In the genomic region with DNA sequence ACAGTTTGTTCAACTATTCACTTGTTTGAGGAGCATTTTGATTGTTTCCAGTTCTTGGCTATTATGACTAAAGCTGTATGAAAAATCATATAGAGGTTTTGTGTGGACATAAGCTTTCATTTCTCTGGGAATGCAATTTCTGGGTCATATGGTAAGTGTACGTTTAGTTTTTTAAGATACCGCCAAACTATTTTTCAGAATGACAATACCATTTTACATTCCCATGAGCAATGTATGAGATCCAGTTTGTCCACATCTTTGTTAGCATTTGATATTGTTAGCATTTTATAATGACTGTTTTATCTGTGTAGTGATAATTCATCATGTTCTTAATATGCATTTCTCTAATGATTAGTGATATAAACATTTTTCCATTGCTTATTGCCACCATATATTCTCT, we compare ENCODE assay signal across 31 cellular contexts.
"Had no signal": no experiment of that assay in that cellular context is flagged by ENCODE, and none has a peak within 500 bp of the region (broad histone marks: within the 10 kb centered on the region; RNA-seq: fewer than 3 reads in every experiment).

No MANE protein-coding gene starts in this region.

- H3K9me3 ChIP-seq: adrenal gland, body of pancreas, colonic mucosa, esophagus squamous epithelium had no signal

- H3K4me3 ChIP-seq: adrenal gland, body of pancreas, cardiac muscle cell, colonic mucosa, esophagus squamous epithelium, gastroesophageal sphincter had no signal

- H3K27ac ChIP-seq: adrenal gland, cardiac muscle cell, colonic mucosa, epithelial cell of prostate had no signal

- H3K36me3 Mint-ChIP-seq: activated CD4-positive, alpha-beta memory T cell treated with anti-CD3 and anti-CD28 coated beads for 36 hours; activated CD8-positive, alpha-beta memory T cell treated with anti-CD3 and anti-CD28 coated beads, Interleukin-2, amount 10 ng/mL, durations not matched to agents 7 days and 5 days; activated naive CD4-positive, alpha-beta T cell treated with anti-CD3 and anti-CD28 coated beads, Interleukin-2, amount 50 U/mL, for 24 hours; activated naive CD8-positive, alpha-beta T cell treated with anti-CD3 and anti-CD28 coated beads for 36 hours had no signal

- H3K4me1 ChIP-seq: adrenal gland, colonic mucosa had no signal

- H3K4me1 Mint-ChIP-seq: activated CD4-positive, alpha-beta T cell treated with anti-CD3 and anti-CD28 coated beads for 36 hours; activated CD4-positive, alpha-beta T cell treated with anti-CD3 and anti-CD28 coated beads, Interleukin-2, amount 10 ng/mL, durations not matched to agents 24 days and 14 days; activated CD8-positive, alpha-beta memory T cell treated with anti-CD3 and anti-CD28 coated beads, Interleukin-2, amount 10 ng/mL, durations not matched to agents 7 days and 5 days; activated naive CD4-positive, alpha-beta T cell treated with anti-CD3 and anti-CD28 coated beads, Interleukin-2, amount 50 U/mL, for 24 hours; activated naive CD8-positive, alpha-beta T cell treated with anti-CD3 and anti-CD28 coated beads for 36 hours; activated naive CD8-positive, alpha-beta T cell treated with anti-CD3 and anti-CD28 coated beads, Interleukin-2, amount 50 U/mL, for 24 hours had no signal

- ATAC-seq: activated CD4-positive, alpha-beta T cell treated with anti-CD3 and anti-CD28 coated beads for 36 hours; activated CD8-positive, alpha-beta memory T cell treated with anti-CD3 and anti-CD28 coated beads, Interleukin-2, amount 10 ng/mL, durations not matched to agents 7 days and 5 days; activated CD8-positive, alpha-beta T cell treated with anti-CD3 and anti-CD28 coated beads, Interleukin-2, amount 10 ng/mL, durations not matched to agents 7 days and 5 days; activated naive CD8-positive, alpha-beta T cell treated with anti-CD3 and anti-CD28 coated beads, Interleukin-2, amount 50 U/mL, for 24 hours; gastroesophageal sphincter had no signal

- DNase-seq: activated CD4-positive, alpha-beta memory T cell treated with anti-CD3 and anti-CD28 coated beads for 36 hours; activated CD4-positive, alpha-beta T cell treated with anti-CD3 and anti-CD28 coated beads for 36 hours; activated CD4-positive, alpha-beta T cell treated with anti-CD3 and anti-CD28 coated beads, Interleukin-2, amount 10 ng/mL, durations not matched to agents 24 days and 14 days; activated CD4-positive, CD25-positive, alpha-beta regulatory T cell; activated CD4-positive, CD25-positive, alpha-beta regulatory T cell treated with anti-CD3 and anti-CD28 coated beads, Interleukin-2, amount 50 U/mL, for 72 hours; activated CD8-positive, alpha-beta memory T cell treated with anti-CD3 and anti-CD28 coated beads, Interleukin-2, amount 10 ng/mL, durations not matched to agents 7 days and 5 days; activated CD8-positive, alpha-beta memory T cell treated with anti-CD3 and anti-CD28 coated beads, Interleukin-2, amount 50 U/mL, for 4 hours; activated CD8-positive, alpha-beta T cell treated with anti-CD3 and anti-CD28 coated beads, Interleukin-2, amount 10 ng/mL, durations not matched to agents 7 days and 5 days; activated effector memory CD4-positive, alpha-beta T cell treated with anti-CD3 and anti-CD28 coated beads, Interleukin-2, amount 50 U/mL, for 16 hours; activated naive CD4-positive, alpha-beta T cell treated with anti-CD3 and anti-CD28 coated beads for 36 hours; activated naive CD8-positive, alpha-beta T cell treated with anti-CD3 and anti-CD28 coated beads for 36 hours; activated naive CD8-positive, alpha-beta T cell treated with anti-CD3 and anti-CD28 coated beads, Interleukin-2, amount 50 U/mL, for 24 hours; activated T-cell treated with anti-CD3 and anti-CD28 coated beads, Interleukin-2, amount 50 U/mL, for 1 hour; activated T-cell treated with anti-CD3 and anti-CD28 coated beads, Interleukin-2, amount 50 U/mL, for 48 hours; adrenal gland; amygdala; aorta; body of pancreas; central memory CD4-positive, alpha-beta T cell; cerebellar nuclear complex; colonic mucosa; effector CD8-positive, alpha-beta T cell; esophagus squamous epithelium; foreskin melanocyte; T-helper 2 cell had no signal

- H3K4me3 Mint-ChIP-seq: activated CD4-positive, alpha-beta memory T cell treated with anti-CD3 and anti-CD28 coated beads for 36 hours; activated CD4-positive, alpha-beta T cell treated with anti-CD3 and anti-CD28 coated beads for 36 hours; activated CD4-positive, alpha-beta T cell treated with anti-CD3 and anti-CD28 coated beads, Interleukin-2, amount 10 ng/mL, durations not matched to agents 24 days and 14 days; activated CD8-positive, alpha-beta memory T cell treated with anti-CD3 and anti-CD28 coated beads, Interleukin-2, amount 10 ng/mL, durations not matched to agents 7 days and 5 days; activated CD8-positive, alpha-beta T cell treated with anti-CD3 and anti-CD28 coated beads, Interleukin-2, amount 10 ng/mL, durations not matched to agents 7 days and 5 days; activated naive CD4-positive, alpha-beta T cell treated with anti-CD3 and anti-CD28 coated beads for 36 hours; activated naive CD4-positive, alpha-beta T cell treated with anti-CD3 and anti-CD28 coated beads, Interleukin-2, amount 50 U/mL, for 24 hours; activated naive CD8-positive, alpha-beta T cell treated with anti-CD3 and anti-CD28 coated beads for 36 hours; activated naive CD8-positive, alpha-beta T cell treated with anti-CD3 and anti-CD28 coated beads, Interleukin-2, amount 50 U/mL, for 24 hours; activated T-helper 1 cell treated with anti-CD3 and anti-CD28 coated beads, Interleukin-12 subunit alpha, Interleukin-12 subunit beta, Interleukin-2, Interleukin-4 antibody, amounts not matched to agents 30 ng/mL and 10 ng/mL and 1 ng/mL, durations not matched to agents 14 hours and 24 hours and 36 hours had no signal

- H3K27me3 ChIP-seq: adrenal gland, body of pancreas, cardiac muscle cell, colonic mucosa, esophagus squamous epithelium, gastroesophageal sphincter had no signal

- H3K27ac Mint-ChIP-seq: activated CD4-positive, alpha-beta memory T cell treated with anti-CD3 and anti-CD28 coated beads for 36 hours; activated CD4-positive, alpha-beta T cell treated with anti-CD3 and anti-CD28 coated beads for 36 hours; activated CD4-positive, alpha-beta T cell treated with anti-CD3 and anti-CD28 coated beads, Interleukin-2, amount 10 ng/mL, durations not matched to agents 24 days and 14 days; activated CD8-positive, alpha-beta memory T cell treated with anti-CD3 and anti-CD28 coated beads, Interleukin-2, amount 10 ng/mL, durations not matched to agents 7 days and 5 days; activated CD8-positive, alpha-beta T cell treated with anti-CD3 and anti-CD28 coated beads, Interleukin-2, amount 10 ng/mL, durations not matched to agents 7 days and 5 days; activated naive CD4-positive, alpha-beta T cell treated with anti-CD3 and anti-CD28 coated beads for 36 hours; activated naive CD4-positive, alpha-beta T cell treated with anti-CD3 and anti-CD28 coated beads, Interleukin-2, amount 50 U/mL, for 24 hours; activated naive CD8-positive, alpha-beta T cell treated with anti-CD3 and anti-CD28 coated beads for 36 hours; activated naive CD8-positive, alpha-beta T cell treated with anti-CD3 and anti-CD28 coated beads, Interleukin-2, amount 50 U/mL, for 24 hours; activated T-helper 1 cell treated with anti-CD3 and anti-CD28 coated beads, Interleukin-12 subunit alpha, Interleukin-12 subunit beta, Interleukin-2, Interleukin-4 antibody, amounts not matched to agents 30 ng/mL and 10 ng/mL and 1 ng/mL, durations not matched to agents 14 hours and 24 hours and 36 hours; activated T-helper 2 cell treated with anti-CD3 and anti-CD28 coated beads, Interferon-gamma antibody, Interleukin-2, Interleukin-4, amounts not matched to agents 10 μg/mL and 5 μg/mL and 100 μg/mL, durations not matched to agents 14 hours and 24 hours and 36 hours had no signal

- H3K9me3 Mint-ChIP-seq: activated CD4-positive, alpha-beta memory T cell treated with anti-CD3 and anti-CD28 coated beads for 36 hours; activated naive CD4-positive, alpha-beta T cell treated with anti-CD3 and anti-CD28 coated beads for 36 hours; activated naive CD4-positive, alpha-beta T cell treated with anti-CD3 and anti-CD28 coated beads, Interleukin-2, amount 50 U/mL, for 24 hours; activated naive CD8-positive, alpha-beta T cell treated with anti-CD3 and anti-CD28 coated beads for 36 hours; activated naive CD8-positive, alpha-beta T cell treated with anti-CD3 and anti-CD28 coated beads, Interleukin-2, amount 50 U/mL, for 24 hours; activated T-helper 1 cell treated with anti-CD3 and anti-CD28 coated beads, Interleukin-12 subunit alpha, Interleukin-12 subunit beta, Interleukin-2, Interleukin-4 antibody, amounts not matched to agents 30 ng/mL and 10 ng/mL and 1 ng/mL, durations not matched to agents 14 hours and 24 hours and 36 hours; activated T-helper 2 cell treated with anti-CD3 and anti-CD28 coated beads, Interferon-gamma antibody, Interleukin-2, Interleukin-4, amounts not matched to agents 10 μg/mL and 5 μg/mL and 100 μg/mL, durations not matched to agents 14 hours and 24 hours and 36 hours had no signal

- H3K36me3 ChIP-seq: adrenal gland, cardiac muscle cell, colonic mucosa, esophagus squamous epithelium, gastroesophageal sphincter had no signal

- H3K27me3 Mint-ChIP-seq: activated CD4-positive, alpha-beta memory T cell treated with anti-CD3 and anti-CD28 coated beads for 36 hours; activated CD4-positive, alpha-beta T cell treated with anti-CD3 and anti-CD28 coated beads for 36 hours; activated naive CD4-positive, alpha-beta T cell treated with anti-CD3 and anti-CD28 coated beads, Interleukin-2, amount 50 U/mL, for 24 hours; activated naive CD8-positive, alpha-beta T cell treated with anti-CD3 and anti-CD28 coated beads for 36 hours had no signal
